Comparison of ENCODE assay signal across 8 cellular contexts in genomic region chr5:174723979-174724483, GRCh38. TPM values are rescaled to one million over a fixed set of nuclear protein-coding genes. Genes with fewer than 3 reads are reported as not detected.
DNase-seq lines count a peak whose midpoint lies in the region; ATAC-seq, FAIRE-seq and TF ChIP-seq lines count a peak whose summit lies in the region.

No MANE protein-coding gene starts in this region.

- peaks cover 60% of the 10 kb centered on the region for H3K4me1 ChIP-seq in cardiac muscle cell (ENCODE audit: low read depth)
- H3K4me1 ChIP-seq in mesodermal cell (ENCODE audit: control insufficient read depth, insufficient read depth, low read length, poor library complexity, severe bottlenecking), result peaks cover 37% of the 10 kb centered on the region
- no peaks in the 10 kb centered on the region for H3K4me1 ChIP-seq in uterus

- ATAC-seq in GM18520 (IDR thresholded peaks at IDR 0.05; ENCODE audit: unreplicated experiment), result no peak
- ATAC-seq in HG03469 (IDR thresholded peaks at IDR 0.05; ENCODE audit: unreplicated experiment), result no peak

- DNase-seq in cardiac muscle cell (ENCODE audit: low read depth in 1 of 2, low spot score in 1 of 2) (peak; percentile 26 to 64), cardiac septum (ENCODE audit: low spot score) (no peak), cardiac fibroblast (ENCODE audit: low read depth in 2 of 2) (peak in 1 of 2 donors; percentile 16), uterus (no peak), HTR-8/SVneo (ENCODE audit: insufficient read length, low spot score) (no peak)

- intact Hi-C loops in cardiac septum (cut with DNase I), result no loop called here
- intact Hi-C loops in uterus (cut with DNase I; ENCODE audit: low total_unique reads), result no loop called here

- H3K27me3 ChIP-seq in cardiac muscle cell, result peaks cover 17% of the 10 kb centered on the region
- peaks cover 0 to 41% of the 10 kb centered on the region in 2 donors for H3K27me3 ChIP-seq in uterus

- no peak for TF ChIP-seq CTCF in cardiac muscle cell (IDR thresholded peaks at IDR 0.05; ENCODE audit: low read depth, low read length)
- no peak for TF ChIP-seq CTCF in cardiac fibroblast (IDR thresholded peaks at IDR 0.05; ENCODE audit: low read depth, low read length)
- TF ChIP-seq CTCF in uterus (IDR thresholded peaks at IDR 0.05), result no peak

- H3K9me3 ChIP-seq in cardiac muscle cell (ENCODE audit: low read depth) (no peaks in the 10 kb centered on the region), mesodermal cell (ENCODE audit: control insufficient read depth, low read length) (no peaks in the 10 kb centered on the region), uterus (no peaks in the 10 kb centered on the region)

- H3K27ac ChIP-seq in cardiac muscle cell, result peak overlapping the region; percentile 81
- H3K27ac ChIP-seq in mesodermal cell (ENCODE audit: low read depth, low read length, severe bottlenecking), result peak overlapping the region; percentile 87
- H3K27ac ChIP-seq in uterus, result no peak overlapping the region

- no peak for TF ChIP-seq POLR2A in uterus (IDR thresholded peaks at IDR 0.05)

- WGBS in mesodermal cell (ENCODE audit: insufficient coverage in 2 of 2), 2 experiments, result 0% methylated on average over 11 to 17 of the region's 20 CpGs

- H3K36me3 ChIP-seq in cardiac muscle cell (peaks cover under 1% of the 10 kb centered on the region), mesodermal cell (ENCODE audit: control insufficient read depth, insufficient read depth, low read length) (peaks cover 42% of the 10 kb centered on the region), uterus (no peaks in the 10 kb centered on the region)

- peak overlapping the region; percentile 85 for H3K4me3 ChIP-seq in cardiac muscle cell
- peak overlapping the region; percentile 30 to 44 for H3K4me3 ChIP-seq in cardiac fibroblast (replicated peaks in 1 of 2; ENCODE audit: low read depth in 2 of 2, low read length in 2 of 2)
- peak overlapping the region; percentile 95 for H3K4me3 ChIP-seq in mesodermal cell (ENCODE audit: extremely low read depth, insufficient read depth, low read length, poor library complexity, severe bottlenecking)
- H3K4me3 ChIP-seq in uterus, result peak overlapping the region; percentile 43 to 50

- no peak for FAIRE-seq in HTR-8/SVneo (lab: Jason Lieb, UNC)

RNA-seq across cellular contexts. Expression of gene MSX2, which starts 0.4 kb away (rescaled TPM):
- total RNA-seq in cardiac muscle cell (104 and 125 TPM in 2 replicates), cardiac septum (2.1 TPM), uterus (1 to 10 TPM in 1 of 4 donors, under 1 TPM in 1, not detected in 2; 0.37 to 7.5 TPM)
- polyA plus RNA-seq in cardiac muscle cell, result 91.8 and 123 TPM in 2 replicates
- 195 TPM for polyA plus RNA-seq in mesodermal cell (2013, experiment 1 of 2)
- polyA plus RNA-seq in mesodermal cell (2013, experiment 2 of 2), result 141 TPM

Comparison
In these comparisons a context has a peak if more than half of its experiments do, and no peak if none do; other contexts are left out.
1. DNase-seq: peak in cardiac muscle cell (2 of 2); none in cardiac septum (single experiment), uterus (0 of 2) and HTR-8/SVneo (single experiment).
2. RNA of gene MSX2, which starts 0.4 kb away (total RNA-seq): 104 to 125 TPM in cardiac muscle cell; 2.1 TPM in cardiac septum (single experiment) and 0.37 to 7.5 TPM in uterus; every median in the first group is over 10 times any median in the second.
3. H3K27ac ChIP-seq: peak in cardiac muscle cell (single experiment) and mesodermal cell (single experiment); none in uterus (0 of 2).
4. H3K4me3 ChIP-seq: peak in every context shown above with its lines; median percentile 95 in mesodermal cell; 85 in cardiac muscle cell; 46 in uterus; 37 in cardiac fibroblast.